ENCODE assay signal across 16 cellular contexts in genomic region chr6:159899994-159900745, GRCh38. TPM values are rescaled to one million over a fixed set of nuclear protein-coding genes. Genes with fewer than 3 reads are reported as not detected.
DNase-seq lines count a peak whose midpoint lies in the region; ATAC-seq, FAIRE-seq and TF ChIP-seq lines count a peak whose summit lies in the region.
"Had no signal": no experiment of that assay in that cellular context is flagged by ENCODE, and none has a peak within 500 bp of the region (broad histone marks: within the 10 kb centered on the region; RNA-seq: fewer than 3 reads in every experiment).

No MANE protein-coding gene starts in this region.

- TF ChIP-seq CTCF in A549 (IDR thresholded peaks at IDR 0.05), result no peak
- TF ChIP-seq CTCF in astrocyte of the cerebellum (IDR thresholded peaks at IDR 0.05; ENCODE audit: low read depth, low read length, missing control alignments), result no peak

- FAIRE-seq in A549 (lab: Jason Lieb, UNC), result peak; percentile 39
- FAIRE-seq: pancreas had no signal

- no peak for TF ChIP-seq EP300 in A549 (IDR thresholded peaks at IDR 0.05)

- peak overlapping the region; percentile 72 for H3K4me2 ChIP-seq in A549

- ATAC-seq in A549, result peak; percentile 85 to 93
- ATAC-seq in HG02852 (IDR thresholded peaks at IDR 0.05; ENCODE audit: unreplicated experiment), result no peak
- no peak for ATAC-seq in HG03571 (IDR thresholded peaks at IDR 0.05; ENCODE audit: unreplicated experiment)
- ATAC-seq: activated CD8-positive, alpha-beta T cell treated with anti-CD3 and anti-CD28 coated beads for 36 hours; pancreas had no signal

- TF ChIP-seq POLR2A in A549 (IDR thresholded peaks at IDR 0.05; ENCODE audit: low read length), result no peak

- peaks cover 22% of the 10 kb centered on the region for H3K4me1 ChIP-seq in A549
- H3K4me1 ChIP-seq: left ventricle myocardium inferior had no signal

- POLR2A ChIA-PET in A549 (lab: Yijun Ruan, JAX), result interaction anchor here (0.6 kb wide), 1 partner anchor 51 kb away, joined by 7 read pairs; no protein-coding TSS in a partner anchor

- H3K4me3 ChIP-seq in A549 (no peak overlapping the region), astrocyte of the cerebellum (ENCODE audit: low read depth, low read length) (no peak overlapping the region)
- H3K4me3 ChIP-seq: left ventricle myocardium inferior, pancreas had no signal

- peak overlapping the region; percentile 77 to 85 for H3K27ac ChIP-seq in A549
- H3K27ac ChIP-seq: left ventricle myocardium inferior, pancreas had no signal

- H3K9me3 ChIP-seq in A549, result no peaks in the 10 kb centered on the region
- H3K9me3 ChIP-seq: left ventricle myocardium inferior, pancreas had no signal

- peak; percentile 38 to 70 for DNase-seq in A549 (ENCODE audit: low read depth in 1 of 2, low spot score in 1 of 2)
- DNase-seq in HS-5 (ENCODE audit: low read depth), result peak; percentile 94
- peak; percentile 57 for DNase-seq in astrocyte of the cerebellum (ENCODE audit: low read depth)
- DNase-seq in iris pigment epithelial cell (ENCODE audit: low read depth), result peak; percentile 97
- DNase-seq in stimulated activated CD4-positive, alpha-beta T cell treated with anti-CD3 and anti-CD28 coated beads, Interleukin-12 subunit alpha, Interleukin-12 subunit beta, amount 100 ng/mL, for 4 hours, result no peak
- DNase-seq in stimulated activated CD4-positive, alpha-beta T cell treated with anti-CD3 and anti-CD28 coated beads, Interleukin-4, amount 100 ng/mL, for 24 hours, result no peak
- DNase-seq: activated CD8-positive, alpha-beta T cell treated with anti-CD3 and anti-CD28 coated beads for 36 hours; H7; left ventricle myocardium inferior; NCI-H1092; pancreas; T-helper 1 cell had no signal

- 32% methylated on average over 15 of the region's 15 CpGs for WGBS in A549 (ENCODE audit: missing lambda C conversion rate)

- TF ChIP-seq RAD21 in A549 (conservative IDR thresholded peaks at IDR 0.05 in 1 of 2, IDR thresholded peaks at IDR 0.05 in 1 of 2), result no peak

- CTCF ChIA-PET in A549 (lab: Yijun Ruan, JAX), result interaction anchor here (0.9 kb wide), 1 partner anchor 21 kb away, joined by 3 read pairs; no protein-coding TSS in a partner anchor

- in situ Hi-C loops in astrocyte of the cerebellum (cut with HindIII; ENCODE audit: low sequenced_read_pairs), result no loop called here

TF ChIP-seq in A549, 52 proteins besides CTCF, POLR2A, EP300 and RAD21:
- TF ChIP-seq HOXA7 (CRISPR knock-in tag; IDR thresholded peaks at IDR 0.05) (no peak), PHF8 (IDR thresholded peaks at IDR 0.05; ENCODE audit: borderline replicate concordance, low read depth) (no peak), HES2 (IDR thresholded peaks at IDR 0.05) (no peak), BCL3 (IDR thresholded peaks at IDR 0.05) (0 out of 3 replicates have a peak, but pooled peaks have one; percentile 17), JUNB (IDR thresholded peaks at IDR 0.05) (0 out of 2 replicates have a peak, but pooled peaks have one; percentile 38), NFE2L2 (conservative IDR thresholded peaks at IDR 0.05; ENCODE audit: low read length) (no peak), POLR2AphosphoS2 (conservative IDR thresholded peaks at IDR 0.05; ENCODE audit: low read length) (no peak), FOXS1 (CRISPR knock-in tag; IDR thresholded peaks at IDR 0.05) (peak; percentile 78; the same call in 1 of the 2 replicates), ATOH8 (CRISPR knock-in tag; IDR thresholded peaks at IDR 0.05; ENCODE audit: low read depth) (no peak), FOSL2 (IDR thresholded peaks at IDR 0.05) (0 out of 2 replicates have a peak, but pooled peaks have one; percentile 11), FOSL2 (CRISPR knock-in tag; IDR thresholded peaks at IDR 0.05) (peak; percentile 27; the same call in 1 of the 2 replicates), RFX5 (IDR thresholded peaks at IDR 0.05) (no peak), SMC3 (IDR thresholded peaks at IDR 0.05) (no peak), TFCP2L1 (CRISPR knock-in tag; IDR thresholded peaks at IDR 0.05) (no peak), CEBPB (IDR thresholded peaks at IDR 0.05) (peak; percentile 9 to 62; a peak in 2 of 4 replicates)

RNA-seq across cellular contexts. Expression of gene MAS1, which starts 9.4 kb away (rescaled TPM):
- polyA plus RNA-seq in A549 (2011; rRNA removed) (not detected in 2 replicates), A549 (2017; fragmentation: RNase III; extraction: RNeasy Plus Mini Kit Qiagen cat#74134 plus additional on column Dnase treatment) (not detected in 3 replicates)
- not detected in 2 replicates for polyA plus RNA-seq in A549 (2012; cell fraction: cytosol; rRNA removed)
- polyA plus RNA-seq in A549 (2012; cell fraction: nucleus; rRNA removed), result not detected in 2 replicates
- polyA minus RNA-seq in A549 (2011; rRNA and poly(A)+ RNA removed), result not detected in 2 replicates
- polyA plus RNA-seq: endothelial cell of umbilical vein, urinary bladder had no signal

Comparison
In these comparisons a context has a peak if more than half of its experiments do, and no peak if none do; other contexts are left out.
1. ATAC-seq: peak in A549 (2 of 2); none in HG02852 (single experiment) and HG03571 (single experiment).
2. DNase-seq: peak in A549 (2 of 2), HS-5 (single experiment), astrocyte of the cerebellum (single experiment) and iris pigment epithelial cell (single experiment); none in stimulated activated CD4-positive, alpha-beta T cell treated with anti-CD3 and anti-CD28 coated beads, Interleukin-12 subunit alpha, Interleukin-12 subunit beta, amount 100 ng/mL, for 4 hours (single experiment) and stimulated activated CD4-positive, alpha-beta T cell treated with anti-CD3 and anti-CD28 coated beads, Interleukin-4, amount 100 ng/mL, for 24 hours (single experiment).